In the genomic region with DNA sequence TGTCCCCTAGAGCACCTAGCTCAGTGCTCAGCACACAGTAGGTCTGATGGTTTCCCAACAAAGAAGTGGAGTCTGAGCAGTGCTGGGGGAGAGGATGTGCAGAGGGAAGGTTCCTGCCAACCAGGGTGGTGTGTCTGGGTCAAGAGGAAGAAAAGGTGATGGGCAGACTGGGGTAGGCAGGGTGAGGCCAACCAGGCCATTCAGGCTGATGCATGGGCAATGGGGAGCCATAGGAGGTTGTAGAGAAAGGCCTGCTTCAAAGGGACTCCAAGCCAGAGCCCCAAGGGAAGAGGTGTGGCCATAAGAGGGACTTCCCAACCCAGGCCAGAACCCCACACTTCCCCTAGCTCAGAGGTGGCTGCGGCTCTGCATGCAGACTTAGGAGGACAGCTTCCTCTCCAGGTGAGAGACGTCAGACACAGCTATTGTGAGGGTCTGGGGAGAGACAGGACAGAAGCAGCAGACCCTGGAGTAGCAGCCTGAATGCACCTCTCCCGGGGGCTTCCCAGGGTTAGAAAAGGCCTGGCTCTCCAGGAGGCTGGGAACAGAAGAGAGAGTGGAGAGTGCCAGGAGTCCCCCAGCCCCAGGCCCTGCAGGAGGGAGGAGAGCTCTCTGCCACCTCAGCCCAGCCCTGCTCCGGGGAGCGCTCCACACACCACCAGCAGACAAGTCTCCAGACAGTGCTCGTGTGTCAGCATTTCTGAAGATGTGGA, we compare ENCODE assay signal across 1 cellular context.
TF ChIP-seq lines count a peak whose summit lies in the region.

No MANE protein-coding gene starts in this region.

TF ChIP-seq in IMR-90, 13 proteins besides CTCF, POLR2A, EP300 and RAD21 (continued from another document):
- TF ChIP-seq RFX5 (IDR thresholded peaks at IDR 0.05; ENCODE audit: low read depth, low read length) (no peak), MXI1 (IDR thresholded peaks at IDR 0.05; ENCODE audit: borderline replicate concordance, low read depth, low read length) (no peak), MAFK (IDR thresholded peaks at IDR 0.05; ENCODE audit: low read depth, low read length) (no peak), RCOR1 (IDR thresholded peaks at IDR 0.05; ENCODE audit: insufficient replicate concordance, low read length) (no peak), CHD1 (IDR thresholded peaks at IDR 0.05; ENCODE audit: low read depth, low read length) (no peak), CEBPB (IDR thresholded peaks at IDR 0.05; ENCODE audit: low read depth, low read length) (no peak)
- TF ChIP-seq, protein P1, sequence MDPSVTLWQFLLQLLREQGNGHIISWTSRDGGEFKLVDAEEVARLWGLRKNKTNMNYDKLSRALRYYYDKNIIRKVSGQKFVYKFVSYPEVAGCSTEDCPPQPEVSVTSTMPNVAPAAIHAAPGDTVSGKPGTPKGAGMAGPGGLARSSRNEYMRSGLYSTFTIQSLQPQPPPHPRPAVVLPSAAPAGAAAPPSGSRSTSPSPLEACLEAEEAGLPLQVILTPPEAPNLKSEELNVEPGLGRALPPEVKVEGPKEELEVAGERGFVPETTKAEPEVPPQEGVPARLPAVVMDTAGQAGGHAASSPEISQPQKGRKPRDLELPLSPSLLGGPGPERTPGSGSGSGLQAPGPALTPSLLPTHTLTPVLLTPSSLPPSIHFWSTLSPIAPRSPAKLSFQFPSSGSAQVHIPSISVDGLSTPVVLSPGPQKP (IDR thresholded peaks at IDR 0.05; ENCODE audit: borderline replicate concordance, low read depth, low read length) = no peak
- TF ChIP-seq, protein P2, sequence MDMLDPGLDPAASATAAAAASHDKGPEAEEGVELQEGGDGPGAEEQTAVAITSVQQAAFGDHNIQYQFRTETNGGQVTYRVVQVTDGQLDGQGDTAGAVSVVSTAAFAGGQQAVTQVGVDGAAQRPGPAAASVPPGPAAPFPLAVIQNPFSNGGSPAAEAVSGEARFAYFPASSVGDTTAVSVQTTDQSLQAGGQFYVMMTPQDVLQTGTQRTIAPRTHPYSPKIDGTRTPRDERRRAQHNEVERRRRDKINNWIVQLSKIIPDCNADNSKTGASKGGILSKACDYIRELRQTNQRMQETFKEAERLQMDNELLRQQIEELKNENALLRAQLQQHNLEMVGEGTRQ (IDR thresholded peaks at IDR 0.05; ENCODE audit: low read depth, low read length) = no peak
TF ChIP-seq in IMR-90: peak in this region for 0.
